Comparison of ENCODE assay signal across 1 cellular context in the genomic region with DNA sequence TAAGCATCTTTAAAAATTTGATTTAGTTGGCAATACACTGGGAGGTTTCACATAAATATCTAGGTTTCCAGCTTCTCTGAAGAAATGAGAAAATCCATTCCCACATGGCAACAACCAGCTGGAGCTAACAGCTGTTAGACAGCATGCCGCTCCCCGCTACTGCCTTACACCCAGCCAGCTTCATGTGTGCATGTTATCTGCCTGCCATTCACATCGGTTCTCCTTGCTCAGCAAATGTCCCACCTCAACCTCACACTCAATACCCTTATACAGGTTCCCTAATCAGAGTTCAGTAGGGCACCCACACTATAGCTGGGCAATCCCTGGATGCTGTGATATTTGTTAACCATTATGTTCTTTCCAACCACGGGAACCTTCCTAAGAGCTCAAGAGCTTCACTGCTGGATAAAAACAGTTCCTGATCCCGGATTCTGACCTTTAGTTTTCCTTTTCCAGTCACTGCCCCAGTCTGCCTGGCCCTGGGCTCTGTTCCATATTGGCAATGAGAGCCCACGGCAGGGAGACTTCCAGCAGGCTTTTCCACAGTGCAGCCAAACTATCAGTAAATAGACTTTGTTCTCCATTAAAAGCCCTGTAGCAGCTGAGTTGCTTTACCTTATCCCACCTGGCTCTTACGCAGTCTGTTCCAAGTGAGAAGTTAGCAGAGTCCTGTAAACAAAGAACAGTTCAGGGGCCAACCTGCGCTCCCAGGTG.
TF ChIP-seq lines count a peak whose summit lies in the region.

No MANE protein-coding gene starts in this region.

TF ChIP-seq in GM12878, 131 proteins besides CTCF, POLR2A, EP300 and RAD21 (continued from another document):
- TF ChIP-seq TAF1 (IDR thresholded peaks at IDR 0.05; ENCODE audit: borderline replicate concordance, low read depth, low read length) (no peak), ESRRA (IDR thresholded peaks at IDR 0.05; ENCODE audit: low read length) (no peak), MTA2 (IDR thresholded peaks at IDR 0.05; ENCODE audit: low read depth) (no peak), HDGF (IDR thresholded peaks at IDR 0.05) (no peak), CBFB (IDR thresholded peaks at IDR 0.05; ENCODE audit: low read depth) (no peak), JUND (IDR thresholded peaks at IDR 0.05; ENCODE audit: low read depth, low read length) (no peak), EZH2 (IDR thresholded peaks at IDR 0.05; ENCODE audit: borderline replicate concordance, control insufficient read depth, low read depth, low read length) (no peak), ETV6 (conservative IDR thresholded peaks at IDR 0.05 in 1 of 2, IDR thresholded peaks at IDR 0.05 in 1 of 2; ENCODE audit: borderline replicate concordance in 1 of 2, low read depth in 1 of 2) (no peak), SIX5 (IDR thresholded peaks at IDR 0.05; ENCODE audit: low read depth, low read length, severe bottlenecking) (no peak), BMI1 (IDR thresholded peaks at IDR 0.05; ENCODE audit: borderline replicate concordance) (no peak)
- TF ChIP-seq, protein P1, sequence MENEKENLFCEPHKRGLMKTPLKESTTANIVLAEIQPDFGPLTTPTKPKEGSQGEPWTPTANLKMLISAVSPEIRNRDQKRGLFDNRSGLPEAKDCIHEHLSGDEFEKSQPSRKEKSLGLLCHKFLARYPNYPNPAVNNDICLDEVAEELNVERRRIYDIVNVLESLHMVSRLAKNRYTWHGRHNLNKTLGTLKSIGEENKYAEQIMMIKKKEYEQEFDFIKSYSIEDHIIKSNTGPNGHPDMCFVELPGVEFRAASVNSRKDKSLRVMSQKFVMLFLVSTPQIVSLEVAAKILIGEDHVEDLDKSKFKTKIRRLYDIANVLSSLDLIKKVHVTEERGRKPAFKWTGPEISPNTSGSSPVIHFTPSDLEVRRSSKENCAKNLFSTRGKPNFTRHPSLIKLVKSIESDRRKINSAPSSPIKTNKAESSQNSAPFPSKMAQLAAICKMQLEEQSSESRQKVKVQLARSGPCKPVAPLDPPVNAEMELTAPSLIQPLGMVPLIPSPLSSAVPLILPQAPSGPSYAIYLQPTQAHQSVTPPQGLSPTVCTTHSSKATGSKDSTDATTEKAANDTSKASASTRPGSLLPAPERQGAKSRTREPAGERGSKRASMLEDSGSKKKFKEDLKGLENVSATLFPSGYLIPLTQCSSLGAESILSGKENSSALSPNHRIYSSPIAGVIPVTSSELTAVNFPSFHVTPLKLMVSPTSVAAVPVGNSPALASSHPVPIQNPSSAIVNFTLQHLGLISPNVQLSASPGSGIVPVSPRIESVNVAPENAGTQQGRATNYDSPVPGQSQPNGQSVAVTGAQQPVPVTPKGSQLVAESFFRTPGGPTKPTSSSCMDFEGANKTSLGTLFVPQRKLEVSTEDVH (IDR thresholded peaks at IDR 0.05; ENCODE audit: low read depth, partially characterized antibody), result no peak
- TF ChIP-seq, protein P2, sequence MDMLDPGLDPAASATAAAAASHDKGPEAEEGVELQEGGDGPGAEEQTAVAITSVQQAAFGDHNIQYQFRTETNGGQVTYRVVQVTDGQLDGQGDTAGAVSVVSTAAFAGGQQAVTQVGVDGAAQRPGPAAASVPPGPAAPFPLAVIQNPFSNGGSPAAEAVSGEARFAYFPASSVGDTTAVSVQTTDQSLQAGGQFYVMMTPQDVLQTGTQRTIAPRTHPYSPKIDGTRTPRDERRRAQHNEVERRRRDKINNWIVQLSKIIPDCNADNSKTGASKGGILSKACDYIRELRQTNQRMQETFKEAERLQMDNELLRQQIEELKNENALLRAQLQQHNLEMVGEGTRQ (IDR thresholded peaks at IDR 0.05; ENCODE audit: borderline replicate concordance, low read depth, low read length), result no peak
- TF ChIP-seq, protein P3, sequence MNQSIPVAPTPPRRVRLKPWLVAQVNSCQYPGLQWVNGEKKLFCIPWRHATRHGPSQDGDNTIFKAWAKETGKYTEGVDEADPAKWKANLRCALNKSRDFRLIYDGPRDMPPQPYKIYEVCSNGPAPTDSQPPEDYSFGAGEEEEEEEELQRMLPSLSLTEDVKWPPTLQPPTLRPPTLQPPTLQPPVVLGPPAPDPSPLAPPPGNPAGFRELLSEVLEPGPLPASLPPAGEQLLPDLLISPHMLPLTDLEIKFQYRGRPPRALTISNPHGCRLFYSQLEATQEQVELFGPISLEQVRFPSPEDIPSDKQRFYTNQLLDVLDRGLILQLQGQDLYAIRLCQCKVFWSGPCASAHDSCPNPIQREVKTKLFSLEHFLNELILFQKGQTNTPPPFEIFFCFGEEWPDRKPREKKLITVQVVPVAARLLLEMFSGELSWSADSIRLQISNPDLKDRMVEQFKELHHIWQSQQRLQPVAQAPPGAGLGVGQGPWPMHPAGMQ (IDR thresholded peaks at IDR 0.05; ENCODE audit: borderline replicate concordance), result no peak
